Comparison of ENCODE assay signal across 10 cellular contexts in genomic region chr7:7136423-7136822, GRCh38. TPM values are rescaled to one million over a fixed set of nuclear protein-coding genes. Genes with fewer than 3 reads are reported as not detected.
DNase-seq lines count a peak whose midpoint lies in the region; ATAC-seq and TF ChIP-seq lines count a peak whose summit lies in the region.
"Had no signal": no experiment of that assay in that cellular context is flagged by ENCODE, and none has a peak within 500 bp of the region (broad histone marks: within the 10 kb centered on the region; RNA-seq: fewer than 3 reads in every experiment).

No MANE protein-coding gene starts in this region.

- H3K36me3 ChIP-seq in GM23338 (ENCODE audit: insufficient read depth) (no peaks in the 10 kb centered on the region), heart left ventricle (no peaks in the 10 kb centered on the region), Peyer's patch (no peaks in the 10 kb centered on the region)

- CTCF ChIA-PET in activated naive CD4-positive, alpha-beta T cell treated with anti-CD3 and anti-CD28 coated beads, Interleukin-2, amount 10 ng/mL, durations not matched to agents 7 days and 5 days (lab: Charles Lee): no interaction called here

- H3K36me3 Mint-ChIP-seq in GM23338 (ENCODE audit: low read depth): no peaks in the 10 kb centered on the region
- no peaks in the 10 kb centered on the region for H3K36me3 Mint-ChIP-seq in activated naive CD4-positive, alpha-beta T cell treated with anti-CD3 and anti-CD28 coated beads, Interleukin-2, amount 10 ng/mL, durations not matched to agents 7 days and 5 days

- H3K4me1 ChIP-seq in GM23338 (ENCODE audit: insufficient read depth) (peaks cover 17% of the 10 kb centered on the region), heart left ventricle (peaks cover 0 to 15% (median 0%) of the 10 kb centered on the region in 12 donors), Peyer's patch (peaks cover 0 to 4% (median 0%) of the 10 kb centered on the region in 4 donors)

- H3K27ac Mint-ChIP-seq in GM23338: no peak overlapping the region
- no peak overlapping the region for H3K27ac Mint-ChIP-seq in activated naive CD4-positive, alpha-beta T cell treated with anti-CD3 and anti-CD28 coated beads, Interleukin-2, amount 10 ng/mL, durations not matched to agents 7 days and 5 days

- no peaks in the 10 kb centered on the region for H3F3A ChIP-seq in GM23338 (replicated peaks; ENCODE audit: low read depth)

- no peak overlapping the region for H3K4me3 Mint-ChIP-seq in GM23338
- H3K4me3 Mint-ChIP-seq in activated naive CD4-positive, alpha-beta T cell treated with anti-CD3 and anti-CD28 coated beads, Interleukin-2, amount 10 ng/mL, durations not matched to agents 7 days and 5 days: no peak overlapping the region
- H3K4me3 Mint-ChIP-seq: IgD-negative memory B cell had no signal

- H3K27me3 Mint-ChIP-seq in GM23338 (ENCODE audit: insufficient read depth, low read depth, poor library complexity): peaks cover 6% of the 10 kb centered on the region
- peaks cover 4% of the 10 kb centered on the region for H3K27me3 Mint-ChIP-seq in activated naive CD4-positive, alpha-beta T cell treated with anti-CD3 and anti-CD28 coated beads, Interleukin-2, amount 10 ng/mL, durations not matched to agents 7 days and 5 days

- peaks cover 24% of the 10 kb centered on the region for H3K4me1 Mint-ChIP-seq in GM23338
- peaks cover 6% of the 10 kb centered on the region for H3K4me1 Mint-ChIP-seq in activated naive CD4-positive, alpha-beta T cell treated with anti-CD3 and anti-CD28 coated beads, Interleukin-2, amount 10 ng/mL, durations not matched to agents 7 days and 5 days

- intact Hi-C loops in heart left ventricle (cut with DNase I): no loop called here

- no peak for TF ChIP-seq CTCF in GM23338 (conservative IDR thresholded peaks at IDR 0.05; ENCODE audit: low read depth in 2 of 2)
- no peak for TF ChIP-seq CTCF in heart left ventricle (IDR thresholded peaks at IDR 0.05)
- no peak for TF ChIP-seq CTCF in omental fat pad (IDR thresholded peaks at IDR 0.05)
- TF ChIP-seq CTCF in Peyer's patch (IDR thresholded peaks at IDR 0.05): no peak

- H3K27ac ChIP-seq in GM23338 (ENCODE audit: low read depth) (no peak overlapping the region), heart left ventricle (peak overlapping the region in 10 of 12 donors; percentile 5 to 64 (median 39)), Peyer's patch (peak overlapping the region in 1 of 4 donors; percentile 63)

- no peaks in the 10 kb centered on the region for H3K9me3 ChIP-seq in heart left ventricle
- no peaks in the 10 kb centered on the region for H3K9me3 ChIP-seq in Peyer's patch

- DNase-seq in GM23338 (ENCODE audit: low spot score): no peak
- DNase-seq in RPMI7951 (ENCODE audit: low read depth): peak; percentile 49
- no peak for DNase-seq in heart left ventricle
- no peak for DNase-seq in omental fat pad (ENCODE audit: low spot score)
- DNase-seq in NCI-H2171 (lab: John Stamatoyannopoulos, UW): no peak
- DNase-seq in Peyer's patch: no peak
- no peak for DNase-seq in activated naive CD4-positive, alpha-beta T cell treated with anti-CD3 and anti-CD28 coated beads, Interleukin-2, amount 10 ng/mL, durations not matched to agents 7 days and 5 days
- DNase-seq: SW 1271 had no signal

- 31 to 46% (median 40%) methylated on average over 3 of the region's 3 CpGs for WGBS in heart left ventricle, 4 donors

- TF ChIP-seq POLR2A in heart left ventricle (IDR thresholded peaks at IDR 0.05) (no peak), Peyer's patch (IDR thresholded peaks at IDR 0.05) (no peak)

- H3K4me3 ChIP-seq in GM23338 (no peak overlapping the region), heart left ventricle (peak overlapping the region in 2 of 12 donors; percentile 2 to 6), Peyer's patch (no peak overlapping the region)

- ATAC-seq in GM23338 (no peak), heart left ventricle (peak; percentile 64 to 87 (median 74)), omental fat pad (ENCODE audit: low FRiP score) (peak; percentile 67), GM18868 (IDR thresholded peaks at IDR 0.05; ENCODE audit: unreplicated experiment) (no peak)

- H2AFZ ChIP-seq in GM23338: no peak overlapping the region

- H4K20me1 ChIP-seq in GM23338 (replicated peaks; ENCODE audit: insufficient read depth): no peaks in the 10 kb centered on the region

- H3K9me2 ChIP-seq in GM23338 (ENCODE audit: insufficient read depth): no peaks in the 10 kb centered on the region

- H3K4me2 ChIP-seq in GM23338: peak overlapping the region; percentile 5; the same call in 1 of the 2 replicates

- H3K27me3 ChIP-seq in GM23338 (ENCODE audit: insufficient read depth): no peaks in the 10 kb centered on the region
- H3K27me3 ChIP-seq in heart left ventricle: no peaks in the 10 kb centered on the region
- H3K27me3 ChIP-seq in Peyer's patch: no peaks in the 10 kb centered on the region

- H3K9me3 Mint-ChIP-seq in GM23338: peaks cover 2% of the 10 kb centered on the region; the same call in 2 of the 3 replicates
- peaks cover 5% of the 10 kb centered on the region for H3K9me3 Mint-ChIP-seq in activated naive CD4-positive, alpha-beta T cell treated with anti-CD3 and anti-CD28 coated beads, Interleukin-2, amount 10 ng/mL, durations not matched to agents 7 days and 5 days

- H3K79me2 ChIP-seq in GM23338 (replicated peaks; ENCODE audit: insufficient read depth): no peaks in the 10 kb centered on the region

TF ChIP-seq in GM23338, 12 proteins besides CTCF, POLR2A, EP300 and RAD21 (continues in another document):
- TF ChIP-seq ZNF331 (CRISPR knock-in tag; IDR thresholded peaks at IDR 0.05; ENCODE audit: low read depth): no peak
- no peak for TF ChIP-seq JUNB (IDR thresholded peaks at IDR 0.05; ENCODE audit: unreplicated experiment)
- TF ChIP-seq ZNF114 (CRISPR knock-in tag; IDR thresholded peaks at IDR 0.05): no peak
- no peak for TF ChIP-seq ZNF462 (CRISPR knock-in tag; IDR thresholded peaks at IDR 0.05)
- TF ChIP-seq CREB1 (CRISPR knock-in tag; IDR thresholded peaks at IDR 0.05; ENCODE audit: low read depth): no peak
- TF ChIP-seq POLR2AphosphoS5 (IDR thresholded peaks at IDR 0.05; ENCODE audit: low read depth): no peak

RNA-seq across cellular contexts. Expression of gene C1GALT1, which starts 45.9 kb away (rescaled TPM):
- 203 and 261 TPM in 2 replicates for total RNA-seq in GM23338 (2014; rRNA removed; shearing (Covaris generic))
- polyA plus RNA-seq in GM23338 (2016; fragmentation: Nextera tagmentation; extraction: Ambion mirVana) (48.5 and 58.2 TPM in 2 replicates), heart left ventricle (10 to 100 TPM in 1 of 2 donors, 1 to 10 TPM in 1; 4.3 to 15.1 TPM)
- total RNA-seq in RPMI7951 (2014; rRNA removed; shearing (Covaris generic)): 44.9 and 60.0 TPM in 2 replicates
- total RNA-seq in heart left ventricle (10 to 100 TPM; 16.5 to 36.4 (median 21.3) TPM), omental fat pad (10 to 100 TPM; 17.6 to 38.3 (median 30.8) TPM), Peyer's patch (10 to 100 TPM; 23.1 to 63.3 (median 34.8) TPM)

Comparison
In these comparisons a context has a peak if more than half of its experiments do, and no peak if none do; other contexts are left out.
1. ATAC-seq: peak in heart left ventricle (4 of 4) and omental fat pad (single experiment); none in GM23338 (single experiment) and GM18868 (single experiment).